ENCODE assay signal across 7 cellular contexts in genomic region chr2:25215948-25216679, GRCh38. TPM values are rescaled to one million over a fixed set of nuclear protein-coding genes. Genes with fewer than 3 reads are reported as not detected.
DNase-seq lines count a peak whose midpoint lies in the region; ATAC-seq and TF ChIP-seq lines count a peak whose summit lies in the region.

No MANE protein-coding gene starts in this region.

- TF ChIP-seq POLR2A in esophagus muscularis mucosa (IDR thresholded peaks at IDR 0.05; ENCODE audit: low read depth), result no peak

- peaks cover 10% of the 10 kb centered on the region for H3K4me1 Mint-ChIP-seq in nephron

- ATAC-seq in GM19324 (IDR thresholded peaks at IDR 0.05; ENCODE audit: low FRiP score, unreplicated experiment), result peak; percentile 68
- ATAC-seq in stimulated activated naive CD8-positive, alpha-beta T cell treated with anti-CD3 and anti-CD28 coated beads, Interleukin-15, Interleukin-2, amounts not matched to agents 100 U/mL and 50 U/mL, for 24 hours, result peak; percentile 94

- H3K36me3 Mint-ChIP-seq in nephron (ENCODE audit: low read depth), result no peaks in the 10 kb centered on the region

- TF ChIP-seq CTCF in HL-60 (IDR thresholded peaks at IDR 0.05; ENCODE audit: insufficient read depth, low read length) (no peak), esophagus muscularis mucosa (IDR thresholded peaks at IDR 0.05) (peak in 1 of 3 experiments; percentile 27), nephron (IDR thresholded peaks at IDR 0.05; ENCODE audit: unreplicated experiment in 3 of 3) (no peak)

- H3K4me3 ChIP-seq in HL-60 (replicated peaks; ENCODE audit: insufficient read depth, low read length) (peak overlapping the region; percentile 36), esophagus muscularis mucosa (peak overlapping the region; percentile 60 to 72 (median 66))

- H3K27me3 Mint-ChIP-seq in nephron (ENCODE audit: low read depth), result no peaks in the 10 kb centered on the region

- peak; percentile 49 for DNase-seq in HL-60 (ENCODE audit: low read depth in 1 of 2, low spot score in 1 of 2)
- DNase-seq in activated CD8-positive, alpha-beta memory T cell treated with anti-CD3 and anti-CD28 coated beads, Interleukin-2, amount 50 U/mL, for 48 hours, result peak; percentile 95
- no peak for DNase-seq in esophagus muscularis mucosa (ENCODE audit: extremely low spot score)
- peak; percentile 94 for DNase-seq in stimulated activated naive CD8-positive, alpha-beta T cell treated with anti-CD3 and anti-CD28 coated beads, Interleukin-15, Interleukin-2, amounts not matched to agents 100 U/mL and 50 U/mL, for 24 hours
- DNase-seq in SK-N-DZ (ENCODE audit: low spot score), result no peak

- H3K4me1 ChIP-seq in esophagus muscularis mucosa, result peaks cover 0 to 15% (median 9%) of the 10 kb centered on the region in 4 donors

- H3K27ac ChIP-seq in HL-60 (replicated peaks) (no peak overlapping the region), esophagus muscularis mucosa (replicated peaks in 1 of 4) (peak overlapping the region; percentile 72 to 86 (median 80))

- no peaks in the 10 kb centered on the region for H3K9me3 Mint-ChIP-seq in nephron

- no peaks in the 10 kb centered on the region for H3K9me3 ChIP-seq in esophagus muscularis mucosa

- TF ChIP-seq EP300 in esophagus muscularis mucosa (IDR thresholded peaks at IDR 0.05), result no peak

- H3K36me3 ChIP-seq in esophagus muscularis mucosa, result no peaks in the 10 kb centered on the region

- intact Hi-C loops in esophagus muscularis mucosa (cut with DNase I), result no loop called here

- WGBS in esophagus muscularis mucosa, result 10% methylated on average over 24 of the region's 71 CpGs

- peak overlapping the region in 2 of 3 experiments; percentile 73 to 76 for H3K27ac Mint-ChIP-seq in nephron

- peak overlapping the region; percentile 76 to 81 (median 80) for H3K4me3 Mint-ChIP-seq in nephron

- H3K27me3 ChIP-seq in HL-60 (ENCODE audit: insufficient read depth, poor library complexity, severe bottlenecking) (no peaks in the 10 kb centered on the region), esophagus muscularis mucosa (no peaks in the 10 kb centered on the region)

RNA-seq across cellular contexts. Expression of gene POMC, which starts 47.7 kb away (rescaled TPM):
- 10 to 100 TPM in 2 of 4 donors, 1 to 10 TPM in 2; 8.3 to 30.3 (median 10.6) TPM for total RNA-seq in esophagus muscularis mucosa
- not detected in 2 replicates for polyA plus RNA-seq in SK-N-DZ (2014; cell fraction: cytosol; rRNA removed)
- 0.20 TPM in 1 of 2 replicates, not detected in the other for polyA plus RNA-seq in SK-N-DZ (2014; cell fraction: nucleus; rRNA removed)

Comparison
In these comparisons a context has a peak if more than half of its experiments do, and no peak if none do; other contexts are left out.
1. DNase-seq: peak in HL-60 (2 of 2), activated CD8-positive, alpha-beta memory T cell treated with anti-CD3 and anti-CD28 coated beads, Interleukin-2, amount 50 U/mL, for 48 hours (single experiment) and stimulated activated naive CD8-positive, alpha-beta T cell treated with anti-CD3 and anti-CD28 coated beads, Interleukin-15, Interleukin-2, amounts not matched to agents 100 U/mL and 50 U/mL, for 24 hours (single experiment); none in esophagus muscularis mucosa (single experiment) and SK-N-DZ (single experiment).